ENCODE assay signal across 2 cellular contexts in the genomic region with DNA sequence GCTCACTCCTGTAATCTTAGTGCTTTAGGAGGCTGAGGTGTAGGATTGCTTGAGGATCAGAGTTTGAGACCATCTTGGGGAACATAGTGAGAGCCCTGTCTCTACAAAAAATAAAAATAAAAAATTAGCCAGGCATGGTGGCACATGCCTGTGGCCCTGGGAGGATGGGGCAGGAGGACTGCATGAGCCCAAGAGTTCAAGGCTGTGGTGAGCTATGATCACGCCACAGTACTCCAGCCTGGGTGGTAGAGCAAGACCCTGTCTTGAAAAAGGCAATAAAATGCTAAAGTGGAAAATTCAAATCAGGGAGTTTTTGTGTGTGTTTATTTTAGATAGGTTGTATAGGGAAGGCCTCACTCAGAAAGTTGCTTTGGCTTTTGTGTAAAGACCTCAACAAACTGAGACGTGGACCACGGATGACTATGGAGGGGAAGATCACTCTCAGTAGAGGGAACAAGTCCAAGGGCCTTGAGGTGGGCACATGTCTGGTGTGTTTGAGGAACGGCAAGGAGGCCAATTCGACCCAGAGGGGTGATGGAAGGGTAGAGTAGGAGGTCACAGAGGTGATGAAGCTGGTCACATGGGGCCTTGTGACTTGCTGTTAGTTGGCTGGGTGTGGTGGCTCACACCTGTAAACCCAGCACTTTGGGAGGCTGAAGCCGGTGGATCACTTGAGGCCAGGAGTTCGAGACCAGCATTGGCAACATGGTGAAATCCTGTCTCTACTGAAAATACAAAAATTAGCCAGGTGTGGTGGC.
TF ChIP-seq lines count a peak whose summit lies in the region.

No MANE protein-coding gene starts in this region.

TF ChIP-seq in IMR-90, 13 proteins besides CTCF, POLR2A, EP300 and RAD21:
- no peak for TF ChIP-seq MAZ (IDR thresholded peaks at IDR 0.05; ENCODE audit: borderline replicate concordance, low read depth, low read length)
- no peak for TF ChIP-seq CHD1 (IDR thresholded peaks at IDR 0.05; ENCODE audit: low read depth, low read length)
- TF ChIP-seq, protein P1, sequence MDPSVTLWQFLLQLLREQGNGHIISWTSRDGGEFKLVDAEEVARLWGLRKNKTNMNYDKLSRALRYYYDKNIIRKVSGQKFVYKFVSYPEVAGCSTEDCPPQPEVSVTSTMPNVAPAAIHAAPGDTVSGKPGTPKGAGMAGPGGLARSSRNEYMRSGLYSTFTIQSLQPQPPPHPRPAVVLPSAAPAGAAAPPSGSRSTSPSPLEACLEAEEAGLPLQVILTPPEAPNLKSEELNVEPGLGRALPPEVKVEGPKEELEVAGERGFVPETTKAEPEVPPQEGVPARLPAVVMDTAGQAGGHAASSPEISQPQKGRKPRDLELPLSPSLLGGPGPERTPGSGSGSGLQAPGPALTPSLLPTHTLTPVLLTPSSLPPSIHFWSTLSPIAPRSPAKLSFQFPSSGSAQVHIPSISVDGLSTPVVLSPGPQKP (IDR thresholded peaks at IDR 0.05; ENCODE audit: borderline replicate concordance, low read depth, low read length), result no peak
- no peak for TF ChIP-seq BHLHE40 (IDR thresholded peaks at IDR 0.05; ENCODE audit: low read depth, low read length)
- no peak for TF ChIP-seq MAFK (IDR thresholded peaks at IDR 0.05; ENCODE audit: low read depth, low read length)
- TF ChIP-seq RCOR1 (IDR thresholded peaks at IDR 0.05; ENCODE audit: insufficient replicate concordance, low read length), result no peak

TF ChIP-seq in H1, 55 proteins besides CTCF, POLR2A, EP300 and RAD21:
- TF ChIP-seq POLR2AphosphoS5 (IDR thresholded peaks at IDR 0.05; ENCODE audit: low read depth, low read length) (no peak), ZNF274 (IDR thresholded peaks at IDR 0.05; ENCODE audit: borderline replicate concordance, extremely low read depth, low read length) (no peak), TEAD4 (IDR thresholded peaks at IDR 0.05; ENCODE audit: low read depth, low read length) (no peak), HDAC6 (IDR thresholded peaks at IDR 0.05; ENCODE audit: low read depth, low read length) (no peak), NRF1 (IDR thresholded peaks at IDR 0.05; ENCODE audit: low read depth, low read length) (no peak), CBX8 (IDR thresholded peaks at IDR 0.05; ENCODE audit: borderline replicate concordance, low read depth, low read length) (no peak), CHD1 (IDR thresholded peaks at IDR 0.05; ENCODE audit: low read depth, low read length) (no peak), JUND (IDR thresholded peaks at IDR 0.05; ENCODE audit: low read length) (no peak), TCF12 (IDR thresholded peaks at IDR 0.05; ENCODE audit: low read depth, low read length) (no peak), FOSL1 (IDR thresholded peaks at IDR 0.05; ENCODE audit: insufficient read depth, low read depth, low read length) (no peak), CHD2 (IDR thresholded peaks at IDR 0.05; ENCODE audit: low read length) (no peak), CTBP2 (IDR thresholded peaks at IDR 0.05; ENCODE audit: borderline replicate concordance, insufficient read depth, insufficient read length, low read length) (no peak), HDAC2 (IDR thresholded peaks at IDR 0.05; ENCODE audit: borderline replicate concordance in 1 of 2, low read depth in 2 of 2, low read length in 2 of 2) (no peak), SP1 (IDR thresholded peaks at IDR 0.05; ENCODE audit: low read depth, low read length) (no peak), KDM4A (IDR thresholded peaks at IDR 0.05; ENCODE audit: low read depth, low read length, severe bottlenecking) (no peak)
